ENCODE assay signal across 8 cellular contexts in genomic region chr7:116984917-116985316, GRCh38. TPM values are rescaled to one million over a fixed set of nuclear protein-coding genes. Genes with fewer than 3 reads are reported as not detected.
DNase-seq lines count a peak whose midpoint lies in the region; ATAC-seq lines count a peak whose summit lies in the region.

No MANE protein-coding gene starts in this region.

- H3K4me2 ChIP-seq in mesendoderm (ENCODE audit: low read length), result no peak overlapping the region

- no peak overlapping the region for H2BK5ac ChIP-seq in mesendoderm (ENCODE audit: low read length)

- 100% methylated on average over 2 of the region's 2 CpGs for WGBS in mesendoderm (ENCODE audit: extremely low coverage, insufficient coverage, low lambda C conversion rate)

- H3K23ac ChIP-seq in mesendoderm (ENCODE audit: low read length), result no peak overlapping the region

- no peak overlapping the region for H2AK5ac ChIP-seq in mesendoderm (ENCODE audit: low read length)

- no peaks in the 10 kb centered on the region for H3K79me1 ChIP-seq in mesendoderm (ENCODE audit: low read length)

- H3K79me2 ChIP-seq in mesendoderm (ENCODE audit: control insufficient read depth, insufficient read depth, low read length), result no peaks in the 10 kb centered on the region

- H2BK15ac ChIP-seq in mesendoderm (replicated peaks; ENCODE audit: low read depth), result no peak overlapping the region

- no peak overlapping the region for H3K4me3 ChIP-seq in mesendoderm (ENCODE audit: low read length)

- H3K4me3 Mint-ChIP-seq in activated T-cell treated with anti-CD3 and anti-CD28 coated beads, Interleukin-2, amount 50 U/mL, for 72 hours, result no peak overlapping the region

- ATAC-seq in activated T-cell treated with anti-CD3 and anti-CD28 coated beads, Interleukin-2, amount 50 U/mL, for 72 hours (replicated peaks in 1 of 2), result peak; percentile 39 to 47
- ATAC-seq in HG03066 (IDR thresholded peaks at IDR 0.05; ENCODE audit: low read depth, unreplicated experiment) (peak; percentile 49), GM21381 (IDR thresholded peaks at IDR 0.05; ENCODE audit: unreplicated experiment) (no peak), HG03280 (IDR thresholded peaks at IDR 0.05; ENCODE audit: unreplicated experiment) (no peak)

- H3K56ac ChIP-seq in mesendoderm (ENCODE audit: low read length), result no peak overlapping the region

- H3K18ac ChIP-seq in mesendoderm (ENCODE audit: low read length), result no peak overlapping the region

- H2BK120ac ChIP-seq in mesendoderm (ENCODE audit: low read depth, low read length), result no peak overlapping the region

- no peaks in the 10 kb centered on the region for H3K4me1 ChIP-seq in mesendoderm (ENCODE audit: control insufficient read depth, low read depth, low read length)

- no peak overlapping the region for H4K5ac ChIP-seq in mesendoderm (ENCODE audit: low read length)

- no peak overlapping the region for H3K27ac ChIP-seq in mesendoderm (ENCODE audit: low read depth, low read length)

- no peaks in the 10 kb centered on the region for H3K36me3 Mint-ChIP-seq in activated T-cell treated with anti-CD3 and anti-CD28 coated beads, Interleukin-2, amount 50 U/mL, for 72 hours (ENCODE audit: insufficient read depth in 2 of 2)

- no peak overlapping the region for H4K8ac ChIP-seq in mesendoderm (ENCODE audit: low read depth, low read length)

- peaks cover 11% of the 10 kb centered on the region for H3K4me1 Mint-ChIP-seq in activated T-cell treated with anti-CD3 and anti-CD28 coated beads, Interleukin-2, amount 50 U/mL, for 72 hours (ENCODE audit: low read depth)

- H3K27me3 ChIP-seq in mesendoderm (ENCODE audit: insufficient read depth, low read length, poor library complexity), result no peaks in the 10 kb centered on the region

- DNase-seq in activated T-cell treated with anti-CD3 and anti-CD28 coated beads, Interleukin-2, amount 50 U/mL, for 72 hours, result no peak
- DNase-seq in activated T-cell treated with anti-CD3 and anti-CD28 coated beads, Interleukin-2, amount 50 U/mL, for 1 hour, result no peak
- peak; percentile 50 for DNase-seq in NCI-H526 treated with DMSO at 0.1 percent for 48 hours (lab: John Stamatoyannopoulos, UW)
- DNase-seq in central memory CD4-positive, alpha-beta T cell, result peak; percentile 38
- DNase-seq in mesendoderm, result peak; percentile 27

- no peaks in the 10 kb centered on the region for H3K27me3 Mint-ChIP-seq in activated T-cell treated with anti-CD3 and anti-CD28 coated beads, Interleukin-2, amount 50 U/mL, for 72 hours (ENCODE audit: low read depth)

- no peaks in the 10 kb centered on the region for H3K9me3 Mint-ChIP-seq in activated T-cell treated with anti-CD3 and anti-CD28 coated beads, Interleukin-2, amount 50 U/mL, for 72 hours

- H3K36me3 ChIP-seq in mesendoderm (ENCODE audit: control insufficient read depth, insufficient read depth, low read length), result no peaks in the 10 kb centered on the region

- no peak overlapping the region for H3K27ac Mint-ChIP-seq in activated T-cell treated with anti-CD3 and anti-CD28 coated beads, Interleukin-2, amount 50 U/mL, for 72 hours

- no peak overlapping the region for H3K4ac ChIP-seq in mesendoderm (ENCODE audit: low read depth, low read length)

- no peak overlapping the region for H3K9ac ChIP-seq in mesendoderm (ENCODE audit: low read length)

RNA-seq across cellular contexts. Expression of gene ST7, which starts 31.6 kb away (rescaled TPM):
- 1 to 10 TPM; 6.2 to 7.2 TPM for total RNA-seq in activated T-cell treated with anti-CD3 and anti-CD28 coated beads, Interleukin-2, amount 50 U/mL, for 72 hours
- polyA plus RNA-seq in mesendoderm (2013, experiment 1 of 2), result 12.7 TPM
- polyA plus RNA-seq in mesendoderm (2013, experiment 2 of 2), result 13.0 TPM

Comparison
In these comparisons a context has a peak if more than half of its experiments do, and no peak if none do; other contexts are left out.
1. ATAC-seq: peak in activated T-cell treated with anti-CD3 and anti-CD28 coated beads, Interleukin-2, amount 50 U/mL, for 72 hours (2 of 2) and HG03066 (single experiment); none in GM21381 (single experiment) and HG03280 (single experiment).
2. DNase-seq: peak in NCI-H526 treated with DMSO at 0.1 percent for 48 hours (single experiment), central memory CD4-positive, alpha-beta T cell (single experiment) and mesendoderm (single experiment); none in activated T-cell treated with anti-CD3 and anti-CD28 coated beads, Interleukin-2, amount 50 U/mL, for 72 hours (0 of 2) and activated T-cell treated with anti-CD3 and anti-CD28 coated beads, Interleukin-2, amount 50 U/mL, for 1 hour (single experiment).